Comparison of ENCODE assay signal across 12 cellular contexts in genomic region chr9:108708448-108708847, GRCh38.
"Had no signal": no experiment of that assay in that cellular context is flagged by ENCODE, and none has a peak within 500 bp of the region (broad histone marks: within the 10 kb centered on the region; RNA-seq: fewer than 3 reads in every experiment).

No MANE protein-coding gene starts in this region.

- H3K9ac ChIP-seq: SK-N-SH had no signal

- H3K27ac ChIP-seq: adrenal gland, left lung, right lobe of liver, testis had no signal

- H3K9me3 ChIP-seq: adrenal gland, left lung, right lobe of liver, SK-N-SH, testis had no signal

- H3K36me3 ChIP-seq: adrenal gland, left lung, right lobe of liver had no signal

- H3K4me3 ChIP-seq: adrenal gland, left lung, right lobe of liver, testis had no signal

- H3K4me2 ChIP-seq: SK-N-SH had no signal

- ATAC-seq: esophagus mucosa, left lung, right lobe of liver had no signal

- H3K4me1 Mint-ChIP-seq: activated B cell treated with CpG ODN at 0.5 μM for 24 hours had no signal

- H3K4me3 Mint-ChIP-seq: activated B cell treated with CpG ODN at 0.5 μM for 24 hours had no signal

- H3K9me3 Mint-ChIP-seq: activated B cell treated with CpG ODN at 0.5 μM for 24 hours had no signal

- H3K27me3 ChIP-seq: adrenal gland, left lung, right lobe of liver, testis had no signal

- DNase-seq: activated B cell treated with CpG ODN at 0.5 μM for 24 hours; activated CD4-positive, alpha-beta T cell treated with anti-CD3 and anti-CD28 coated beads, Interleukin-2, amount 50 U/mL, for 1 hour; activated naive CD4-positive, alpha-beta T cell treated with anti-CD3 and anti-CD28 coated beads, Interleukin-2, amount 50 U/mL, for 16 hours; islet precursor cell; left lung; right lobe of liver; SK-N-SH; stimulated activated CD4-positive, alpha-beta T cell treated with anti-CD3 and anti-CD28 coated beads, Interleukin-12 subunit alpha, Interleukin-12 subunit beta, amount 100 ng/mL, for 4 hours; stimulated activated naive CD4-positive, alpha-beta T cell treated with Interleukin-2 at 50 U/mL for 16 hours; testis had no signal

- H3K27me3 Mint-ChIP-seq: activated B cell treated with CpG ODN at 0.5 μM for 24 hours had no signal

- H3K4me1 ChIP-seq: adrenal gland, left lung, right lobe of liver, testis had no signal

- H3K27ac Mint-ChIP-seq: activated B cell treated with CpG ODN at 0.5 μM for 24 hours had no signal
